Comparison of ENCODE assay signal across 8 cellular contexts in the genomic region with DNA sequence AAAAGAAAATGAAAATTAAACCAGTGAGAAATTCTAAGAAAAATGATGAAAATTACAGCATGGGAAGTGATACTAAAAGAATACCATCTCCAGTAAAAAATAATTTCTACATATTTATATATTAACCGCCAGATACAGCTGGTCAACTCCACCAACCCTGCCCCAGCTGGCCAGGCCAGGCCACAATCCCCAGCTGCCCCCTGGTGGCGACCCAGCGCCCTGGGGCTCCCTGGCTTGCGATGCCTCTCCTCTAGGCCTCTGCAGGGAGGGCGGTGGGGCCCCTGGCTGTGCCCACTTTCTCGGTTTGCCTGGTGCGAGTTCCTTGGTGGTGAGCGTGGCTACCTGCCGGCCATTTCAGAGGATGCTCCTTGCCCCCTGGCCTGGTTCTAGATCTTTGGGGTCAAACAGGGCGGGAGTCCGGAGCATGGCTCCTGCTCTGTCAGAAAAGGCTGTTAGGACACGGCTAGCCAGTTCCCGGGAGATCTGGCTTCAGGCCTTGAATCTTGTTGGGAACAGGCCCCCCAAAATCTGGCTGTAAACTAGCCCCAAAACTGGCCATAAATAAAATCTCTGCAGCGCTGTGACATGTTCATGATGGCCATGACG. TPM values are rescaled to one million over a fixed set of nuclear protein-coding genes. Genes with fewer than 3 reads are reported as not detected.
A peak's percentile ranks its signal among the peaks of the same experiment; 100 is the strongest.
DNase-seq lines count a peak whose midpoint lies in the region; ATAC-seq and TF ChIP-seq lines count a peak whose summit lies in the region.

No MANE protein-coding gene starts in this region.

- H3F3A ChIP-seq in neural progenitor cell (ENCODE audit: low read depth): peaks cover 26% of the 10 kb centered on the region

- H3K4me1 Mint-ChIP-seq in CD8-positive, alpha-beta T cell (ENCODE audit: low read depth): peaks cover 5% of the 10 kb centered on the region
- peaks cover 20% of the 10 kb centered on the region for H3K4me1 Mint-ChIP-seq in neural progenitor cell

- DNase-seq in CD8-positive, alpha-beta T cell: peak; percentile 49 to 84 (median 68)
- DNase-seq in HCEC 1CT (peak; percentile 70), RWPE2 (ENCODE audit: low spot score) (peak; percentile 70), fibroblast of pulmonary artery (ENCODE audit: low read depth) (peak; percentile 77), neural progenitor cell (ENCODE audit: low spot score) (peak; percentile 81), tibial artery (peak; percentile 80 to 88)
- DNase-seq in activated effector memory CD4-positive, alpha-beta T cell treated with Interleukin-2 at 50 U/mL for 16 hours: peak; percentile 52

- no peak overlapping the region for H3K4me3 Mint-ChIP-seq in CD8-positive, alpha-beta T cell
- peak overlapping the region; percentile 1 for H3K4me3 Mint-ChIP-seq in neural progenitor cell

- TF ChIP-seq CTCF in CD8-positive, alpha-beta T cell (IDR thresholded peaks at IDR 0.05): peak; percentile 91
- TF ChIP-seq CTCF in RWPE2 (IDR thresholded peaks at IDR 0.05; ENCODE audit: poor library complexity, severe bottlenecking) (peak; percentile 87), fibroblast of pulmonary artery (IDR thresholded peaks at IDR 0.05; ENCODE audit: low read length, missing control alignments) (peak; percentile 98), neural progenitor cell (IDR thresholded peaks at IDR 0.05) (peak; percentile 86), tibial artery (IDR thresholded peaks at IDR 0.05) (peak; percentile 96)

- POLR2A ChIA-PET in CD8-positive, alpha-beta T cell (lab: Charles Lee): interaction anchor here (0.7 to 0.9 kb wide), 3 partner anchors 19 to 509 kb away, joined by 3 to 4 read pairs (median 3); a partner anchor contains a TSS

- H3K9me3 ChIP-seq in CD8-positive, alpha-beta T cell (ENCODE audit: low read length): no peaks in the 10 kb centered on the region
- H3K9me3 ChIP-seq in RWPE2 (ENCODE audit: severe bottlenecking): no peaks in the 10 kb centered on the region
- no peaks in the 10 kb centered on the region for H3K9me3 ChIP-seq in neural progenitor cell (ENCODE audit: low read depth)
- H3K9me3 ChIP-seq in tibial artery: no peaks in the 10 kb centered on the region

- peaks cover 48% of the 10 kb centered on the region for H4K20me1 ChIP-seq in neural progenitor cell (ENCODE audit: low read depth)

- H3K9me3 Mint-ChIP-seq in CD8-positive, alpha-beta T cell: no peaks in the 10 kb centered on the region
- no peaks in the 10 kb centered on the region for H3K9me3 Mint-ChIP-seq in neural progenitor cell

- H3K79me2 ChIP-seq in neural progenitor cell (ENCODE audit: low read depth): peaks cover 18% of the 10 kb centered on the region

- CTCF ChIA-PET in CD8-positive, alpha-beta T cell (lab: Charles Lee): interaction anchor here (0.7 to 12.1 kb wide), 14 partner anchors 9 to 364 kb away, joined by 3 to 169 read pairs (median 5); no protein-coding TSS in a partner anchor

- H3K27me3 Mint-ChIP-seq in CD8-positive, alpha-beta T cell (ENCODE audit: low read depth): no peaks in the 10 kb centered on the region
- H3K27me3 Mint-ChIP-seq in neural progenitor cell (ENCODE audit: insufficient read depth, low read depth): peaks cover 2% of the 10 kb centered on the region

- ATAC-seq in CD8-positive, alpha-beta T cell: peak; percentile 68
- peak; percentile 78 for ATAC-seq in RWPE2 (ENCODE audit: low read depth)
- ATAC-seq in HG03039 (IDR thresholded peaks at IDR 0.05; ENCODE audit: unreplicated experiment): no peak

- H3K36me3 Mint-ChIP-seq in CD8-positive, alpha-beta T cell: no peaks in the 10 kb centered on the region
- H3K36me3 Mint-ChIP-seq in neural progenitor cell: no peaks in the 10 kb centered on the region

- H3K27me3 ChIP-seq in CD8-positive, alpha-beta T cell (ENCODE audit: insufficient read depth, low read length): no peaks in the 10 kb centered on the region
- H3K27me3 ChIP-seq in RWPE2 (ENCODE audit: insufficient read depth, poor library complexity, severe bottlenecking) (no peaks in the 10 kb centered on the region), neural progenitor cell (no peaks in the 10 kb centered on the region), tibial artery (no peaks in the 10 kb centered on the region)

- no peaks in the 10 kb centered on the region for H3K36me3 ChIP-seq in CD8-positive, alpha-beta T cell (ENCODE audit: insufficient read depth, low read length)
- H3K36me3 ChIP-seq in RWPE2 (ENCODE audit: low read depth): peaks cover 47% of the 10 kb centered on the region
- no peaks in the 10 kb centered on the region for H3K36me3 ChIP-seq in neural progenitor cell
- peaks cover 10 to 32% (median 31%) of the 10 kb centered on the region in 3 donors for H3K36me3 ChIP-seq in tibial artery

- intact Hi-C loops in CD8-positive, alpha-beta T cell (cut with DNase I, micrococcal nuclease): loop anchor here (1.0 kb wide), 3 partner anchors 21 to 347 kb away; no protein-coding TSS in a partner anchor
- intact Hi-C loops in tibial artery (cut with DNase I; ENCODE audit: low total_unique reads): no loop called here

- no peak overlapping the region for H3K4me3 ChIP-seq in CD8-positive, alpha-beta T cell (ENCODE audit: low read depth, low read length)
- H3K4me3 ChIP-seq in RWPE2 (ENCODE audit: severe bottlenecking): no peak overlapping the region
- no peak overlapping the region for H3K4me3 ChIP-seq in fibroblast of pulmonary artery (replicated peaks; ENCODE audit: low read depth, low read length)
- H3K4me3 ChIP-seq in neural progenitor cell: no peak overlapping the region
- H3K4me3 ChIP-seq in tibial artery: no peak overlapping the region

- no peak overlapping the region for H3K27ac ChIP-seq in CD8-positive, alpha-beta T cell (ENCODE audit: low read depth, low read length)
- H3K27ac ChIP-seq in RWPE2 (ENCODE audit: poor library complexity, severe bottlenecking): no peak overlapping the region
- H3K27ac ChIP-seq in neural progenitor cell: no peak overlapping the region
- peak overlapping the region; percentile 76 to 99 for H3K27ac ChIP-seq in tibial artery

- H3K4me2 ChIP-seq in neural progenitor cell: no peak overlapping the region

- no peak overlapping the region for H3K9ac ChIP-seq in neural progenitor cell

- H3K27ac Mint-ChIP-seq in CD8-positive, alpha-beta T cell: no peak overlapping the region
- no peak overlapping the region for H3K27ac Mint-ChIP-seq in neural progenitor cell

- H3K4me1 ChIP-seq in CD8-positive, alpha-beta T cell (ENCODE audit: insufficient read depth, low read length): peaks cover 14% of the 10 kb centered on the region
- H3K4me1 ChIP-seq in RWPE2 (ENCODE audit: insufficient read depth, poor library complexity, severe bottlenecking): peaks cover 2% of the 10 kb centered on the region
- peaks cover 4% of the 10 kb centered on the region for H3K4me1 ChIP-seq in neural progenitor cell
- peaks cover 8 to 56% (median 46%) of the 10 kb centered on the region in 4 donors for H3K4me1 ChIP-seq in tibial artery

- H2AFZ ChIP-seq in neural progenitor cell (replicated peaks): no peak overlapping the region

RNA-seq across cellular contexts. Expression of a gene that starts 14.5 kb away (rescaled TPM):
- total RNA-seq in CD8-positive, alpha-beta T cell: not detected
- 0.15 and 1.3 TPM in 2 replicates for total RNA-seq in neural progenitor cell (ENCODE audit: low replicate concordance)

RNA-seq across cellular contexts. Expression of a gene that starts 20.7 kb away (rescaled TPM):
- total RNA-seq in CD8-positive, alpha-beta T cell: 10 to 100 TPM; 30.9 to 31.4 TPM
- 17.0 and 40.8 TPM in 2 replicates for total RNA-seq in neural progenitor cell (ENCODE audit: low replicate concordance)

RNA-seq across cellular contexts. Expression of a gene that starts 41.3 kb away (rescaled TPM):
- under 1 TPM; 0.57 to 0.83 TPM for total RNA-seq in CD8-positive, alpha-beta T cell
- 3.1 and 7.5 TPM in 2 replicates for total RNA-seq in neural progenitor cell (ENCODE audit: low replicate concordance)

RNA-seq across cellular contexts. Expression of a gene that starts 57.6 kb away (rescaled TPM):
- total RNA-seq in CD8-positive, alpha-beta T cell: 1 to 10 TPM; 8.5 to 9.8 TPM
- total RNA-seq in neural progenitor cell (ENCODE audit: low replicate concordance): 19.8 and 24.8 TPM in 2 replicates

Comparison
In these comparisons a context has a peak if more than half of its experiments do, and no peak if none do; other contexts are left out.
1. H3K27ac ChIP-seq: peak in tibial artery (2 of 2); none in CD8-positive, alpha-beta T cell (single experiment), RWPE2 (single experiment) and neural progenitor cell (single experiment).
2. Peak in every context shown above with its lines, with median percentiles within 50 percentile points of each other: DNase-seq and CTCF ChIP-seq.